In the genomic region with DNA sequence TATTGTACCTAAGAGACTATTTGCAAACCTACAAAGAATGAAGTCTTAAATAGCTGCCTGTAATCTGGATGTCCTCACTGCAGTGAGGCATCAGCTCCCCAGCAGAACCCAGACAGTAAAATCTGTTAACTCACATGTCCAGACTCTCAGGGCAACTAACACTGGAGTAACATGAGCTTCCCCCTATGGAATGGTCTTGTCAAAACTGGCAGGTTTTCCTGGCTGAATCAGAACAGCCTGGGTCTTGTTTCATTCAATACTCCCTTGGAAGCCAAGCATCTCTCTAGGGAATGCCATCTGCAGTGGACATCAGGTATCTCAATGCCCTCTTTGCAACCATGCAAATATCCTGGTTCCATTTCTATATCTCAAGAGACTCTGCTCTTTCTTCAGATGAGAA, we compare ENCODE assay signal across 18 cellular contexts. TPM values are rescaled to one million over a fixed set of nuclear protein-coding genes. Genes with fewer than 3 reads are reported as not detected.
A peak's percentile ranks its signal among the peaks of the same experiment; 100 is the strongest.
DNase-seq lines count a peak whose midpoint lies in the region; FAIRE-seq and TF ChIP-seq lines count a peak whose summit lies in the region.
"Had no signal": no experiment of that assay in that cellular context is flagged by ENCODE, and none has a peak within 500 bp of the region (broad histone marks: within the 10 kb centered on the region; RNA-seq: fewer than 3 reads in every experiment).

No MANE protein-coding gene starts in this region.

- H3K4me3 ChIP-seq in AG10803 (ENCODE audit: low read length), result no peak overlapping the region
- H3K4me3 ChIP-seq: coronary artery, gastroesophageal sphincter, GM12878, prostate gland, upper lobe of right lung had no signal

- H3K27me3 Mint-ChIP-seq in glutamatergic neuron (ENCODE audit: unreplicated experiment), result peaks cover 18% of the 10 kb centered on the region
- H3K27me3 Mint-ChIP-seq: activated naive CD4-positive, alpha-beta T cell treated with anti-CD3 and anti-CD28 coated beads, Interleukin-2, amount 50 U/mL, for 24 hours had no signal

- peak overlapping the region; percentile 100 for H3K27ac Mint-ChIP-seq in glutamatergic neuron (ENCODE audit: unreplicated experiment)
- H3K27ac Mint-ChIP-seq: activated naive CD4-positive, alpha-beta T cell treated with anti-CD3 and anti-CD28 coated beads, Interleukin-2, amount 50 U/mL, for 24 hours had no signal

- H3K4me1 Mint-ChIP-seq in glutamatergic neuron (ENCODE audit: low read depth, unreplicated experiment), result peaks cover 39% of the 10 kb centered on the region
- H3K4me1 Mint-ChIP-seq: activated naive CD4-positive, alpha-beta T cell treated with anti-CD3 and anti-CD28 coated beads, Interleukin-2, amount 50 U/mL, for 24 hours had no signal

- H3K4me3 Mint-ChIP-seq in glutamatergic neuron (ENCODE audit: unreplicated experiment), result peak overlapping the region; percentile 82
- H3K4me3 Mint-ChIP-seq: activated naive CD4-positive, alpha-beta T cell treated with anti-CD3 and anti-CD28 coated beads, Interleukin-2, amount 50 U/mL, for 24 hours had no signal

- DNase-seq in AG10803 (ENCODE audit: low read depth) (peak; percentile 66), M059J (ENCODE audit: low read depth) (peak; percentile 14), amniotic epithelial cell (ENCODE audit: low read depth) (peak; percentile 24), glutamatergic neuron (peak; percentile 64), frontal cortex (ENCODE audit: low spot score in 2 of 2) (no peak), Ammon's horn (ENCODE audit: low spot score) (no peak), T1000 (lab: John Stamatoyannopoulos, UW) (no peak)
- no peak for DNase-seq in activated CD8-positive, alpha-beta memory T cell treated with anti-CD3 and anti-CD28 coated beads, Interleukin-2, amount 50 U/mL, for 4 hours
- DNase-seq: DND-41; NCI-H1436 treated with DMSO at 0.1 percent for 48 hours; stimulated activated CD4-positive, alpha-beta T cell treated with anti-CD3 and anti-CD28 coated beads, Interleukin-2, amount 100 ng/mL, for 48 hours; upper lobe of right lung had no signal

- H3K9me3 Mint-ChIP-seq in glutamatergic neuron (ENCODE audit: unreplicated experiment), result peaks cover 23% of the 10 kb centered on the region
- H3K9me3 Mint-ChIP-seq: activated naive CD4-positive, alpha-beta T cell treated with anti-CD3 and anti-CD28 coated beads, Interleukin-2, amount 50 U/mL, for 24 hours had no signal

- no peaks in the 10 kb centered on the region for H3K36me3 Mint-ChIP-seq in glutamatergic neuron (ENCODE audit: unreplicated experiment)
- H3K36me3 Mint-ChIP-seq: activated naive CD4-positive, alpha-beta T cell treated with anti-CD3 and anti-CD28 coated beads, Interleukin-2, amount 50 U/mL, for 24 hours had no signal

- TF ChIP-seq CTCF in AG10803 (conservative IDR thresholded peaks at IDR 0.05; ENCODE audit: low read length) (no peak), glutamatergic neuron (IDR thresholded peaks at IDR 0.05; ENCODE audit: partially characterized antibody, unreplicated experiment) (no peak)

- no peak for FAIRE-seq in frontal cortex (lab: Jason Lieb, UNC)
- FAIRE-seq: GM12878, islet of Langerhans had no signal

RNA-seq across cellular contexts. Expression of a gene that starts 24.4 kb away (rescaled TPM):
- 9.9 and 19.2 TPM in 2 replicates for total RNA-seq in M059J (2014; rRNA removed; shearing (Covaris generic))
- total RNA-seq in glutamatergic neuron (ENCODE audit: unreplicated experiment), result 138 TPM
- 24.9 TPM for total RNA-seq in frontal cortex

Comparison
In these comparisons a context has a peak if more than half of its experiments do, and no peak if none do; other contexts are left out.
1. DNase-seq: peak in AG10803 (single experiment), M059J (single experiment), amniotic epithelial cell (single experiment) and glutamatergic neuron (single experiment); none in activated CD8-positive, alpha-beta memory T cell treated with anti-CD3 and anti-CD28 coated beads, Interleukin-2, amount 50 U/mL, for 4 hours (single experiment), frontal cortex (0 of 2), Ammon's horn (single experiment) and T1000 (single experiment).